In the genomic region with DNA sequence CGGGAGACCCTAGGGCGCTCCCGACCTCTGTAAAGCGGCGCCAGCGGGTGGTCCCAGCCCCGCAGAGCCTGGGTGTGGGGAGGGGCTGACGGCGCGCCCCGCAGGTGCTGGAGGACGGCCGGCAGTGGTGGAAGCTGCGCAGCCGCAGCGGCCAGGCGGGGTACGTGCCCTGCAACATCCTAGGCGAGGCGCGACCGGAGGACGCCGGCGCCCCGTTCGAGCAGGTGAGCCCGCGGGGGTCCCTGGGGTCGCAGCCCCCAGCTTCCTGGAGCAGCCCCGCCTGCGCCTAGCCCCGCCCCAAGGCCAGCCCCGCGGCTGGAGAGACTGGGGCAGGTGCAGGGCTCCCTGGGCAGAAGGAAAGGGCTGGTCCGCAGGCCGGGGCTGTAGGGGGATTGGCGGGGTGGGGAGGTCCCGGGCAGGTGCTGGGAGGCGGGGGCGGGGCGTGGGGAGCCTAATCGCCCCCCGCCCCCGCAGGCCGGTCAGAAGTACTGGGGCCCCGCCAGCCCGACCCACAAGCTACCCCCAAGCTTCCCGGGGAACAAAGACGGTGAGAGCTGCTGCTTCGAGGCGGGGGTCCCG, we compare ENCODE assay signal across 9 cellular contexts. TPM values are rescaled to one million over a fixed set of nuclear protein-coding genes. Genes with fewer than 3 reads are reported as not detected.
DNase-seq lines count a peak whose midpoint lies in the region; ATAC-seq and TF ChIP-seq lines count a peak whose summit lies in the region.
"Had no signal": no experiment of that assay in that cellular context is flagged by ENCODE, and none has a peak within 500 bp of the region (broad histone marks: within the 10 kb centered on the region; RNA-seq: fewer than 3 reads in every experiment).

No MANE protein-coding gene starts in this region.

- DNase-seq in D341Med (ENCODE audit: low spot score): peak; percentile 48
- DNase-seq in GM20000 (ENCODE audit: low spot score): peak; percentile 73
- no peak for DNase-seq in activated T-helper 2 cell treated with anti-CD3 and anti-CD28 coated beads, Interferon-gamma antibody, Interleukin-2, Interleukin-4, amounts not matched to agents 10 μg/mL and 5 μg/mL and 100 μg/mL, durations not matched to agents 14 hours and 24 hours and 36 hours (ENCODE audit: low spot score)
- peak in 1 of 9 donors; percentile 17 for DNase-seq in naive thymus-derived CD4-positive, alpha-beta T cell
- no peak for DNase-seq in left lobe of liver (ENCODE audit: low spot score)
- DNase-seq in stimulated activated CD4-positive, alpha-beta T cell treated with anti-CD3 and anti-CD28 coated beads, Interleukin-4, amount 100 ng/mL, for 24 hours: no peak
- no peak for DNase-seq in mesothelial cell of epicardium (ENCODE audit: low spot score in 2 of 2, unreplicated experiment in 2 of 2)
- no peak for DNase-seq in activated CD4-positive, alpha-beta T cell treated with anti-CD3 and anti-CD28 coated beads, Interleukin-2, amount 50 U/mL, for 1 hour

- H3K4me3 ChIP-seq in naive thymus-derived CD4-positive, alpha-beta T cell (ENCODE audit: low read length): peak overlapping the region; percentile 13

- no peaks in the 10 kb centered on the region for H3K9me3 ChIP-seq in naive thymus-derived CD4-positive, alpha-beta T cell (ENCODE audit: control insufficient read depth in 2 of 3, low read length in 3 of 3)

- POLR2A ChIA-PET in naive thymus-derived CD4-positive, alpha-beta T cell (lab: Charles Lee): interaction anchor here (0.5 to 7.7 kb wide), 11 partner anchors 12 to 191 kb away, joined by 3 to 68 read pairs (median 6); a partner anchor contains a TSS

- H3K27me3 ChIP-seq in naive thymus-derived CD4-positive, alpha-beta T cell (ENCODE audit: control insufficient read depth in 2 of 2, insufficient read depth in 2 of 2, low read length in 2 of 2): no peaks in the 10 kb centered on the region

- H3K4me1 ChIP-seq in naive thymus-derived CD4-positive, alpha-beta T cell (ENCODE audit: control insufficient read depth in 2 of 2, insufficient read depth in 2 of 2, low read length in 2 of 2): peaks cover 19 to 37% of the 10 kb centered on the region in 2 donors

- CTCF ChIA-PET in naive thymus-derived CD4-positive, alpha-beta T cell (lab: Charles Lee): interaction anchor here (1.1 to 3.6 kb wide), 10 partner anchors 21 to 276 kb away, joined by 3 to 28 read pairs (median 5); a partner anchor contains a TSS

- intact Hi-C loops in activated T-helper 2 cell treated with anti-CD3 and anti-CD28 coated beads, Interferon-gamma antibody, Interleukin-2, Interleukin-4, amounts not matched to agents 10 μg/mL and 5 μg/mL and 100 μg/mL, durations not matched to agents 14 hours and 24 hours and 36 hours (cut with micrococcal nuclease): loop anchor here (10.0 kb wide), 1 partner anchor 111 kb away; a partner anchor contains a TSS
- intact Hi-C loops in naive thymus-derived CD4-positive, alpha-beta T cell (cut with micrococcal nuclease): loop anchor here (1.0 to 10.0 kb wide), 5 partner anchors 22 to 327 kb away; a partner anchor contains a TSS

- H3K27ac Mint-ChIP-seq in activated T-helper 2 cell treated with anti-CD3 and anti-CD28 coated beads, Interferon-gamma antibody, Interleukin-2, Interleukin-4, amounts not matched to agents 10 μg/mL and 5 μg/mL and 100 μg/mL, durations not matched to agents 14 hours and 24 hours and 36 hours: no peak overlapping the region
- peak overlapping the region in 3 of 9 donors; percentile 14 to 76 (median 32) for H3K27ac Mint-ChIP-seq in naive thymus-derived CD4-positive, alpha-beta T cell
- no peak overlapping the region for H3K27ac Mint-ChIP-seq in mesothelial cell of epicardium

- peaks cover 12% of the 10 kb centered on the region for H3K27me3 Mint-ChIP-seq in activated T-helper 2 cell treated with anti-CD3 and anti-CD28 coated beads, Interferon-gamma antibody, Interleukin-2, Interleukin-4, amounts not matched to agents 10 μg/mL and 5 μg/mL and 100 μg/mL, durations not matched to agents 14 hours and 24 hours and 36 hours (ENCODE audit: low read depth)
- peaks cover 0 to 15% (median 10%) of the 10 kb centered on the region in 5 donors for H3K27me3 Mint-ChIP-seq in naive thymus-derived CD4-positive, alpha-beta T cell
- peaks cover 18% of the 10 kb centered on the region for H3K27me3 Mint-ChIP-seq in mesothelial cell of epicardium (ENCODE audit: low read depth)

- TF ChIP-seq CTCF in GM20000 (IDR thresholded peaks at IDR 0.05; ENCODE audit: extremely low read depth, missing control alignments) (no peak), mesothelial cell of epicardium (IDR thresholded peaks at IDR 0.05; ENCODE audit: unreplicated experiment) (no peak)

- H3K9me3 Mint-ChIP-seq in activated T-helper 2 cell treated with anti-CD3 and anti-CD28 coated beads, Interferon-gamma antibody, Interleukin-2, Interleukin-4, amounts not matched to agents 10 μg/mL and 5 μg/mL and 100 μg/mL, durations not matched to agents 14 hours and 24 hours and 36 hours: no peaks in the 10 kb centered on the region
- H3K9me3 Mint-ChIP-seq in naive thymus-derived CD4-positive, alpha-beta T cell: peaks cover 0 to 2% (median 0%) of the 10 kb centered on the region in 11 donors
- no peaks in the 10 kb centered on the region for H3K9me3 Mint-ChIP-seq in mesothelial cell of epicardium

- no peak for ATAC-seq in naive thymus-derived CD4-positive, alpha-beta T cell
- ATAC-seq in left lobe of liver: no peak
- ATAC-seq: Right ventricle myocardium inferior had no signal

- H3K4me3 Mint-ChIP-seq in activated T-helper 2 cell treated with anti-CD3 and anti-CD28 coated beads, Interferon-gamma antibody, Interleukin-2, Interleukin-4, amounts not matched to agents 10 μg/mL and 5 μg/mL and 100 μg/mL, durations not matched to agents 14 hours and 24 hours and 36 hours (ENCODE audit: low read depth): peak overlapping the region; percentile 76
- H3K4me3 Mint-ChIP-seq in naive thymus-derived CD4-positive, alpha-beta T cell: peak overlapping the region in 9 of 10 donors; percentile 44 to 86 (median 71)
- H3K4me3 Mint-ChIP-seq in mesothelial cell of epicardium: no peak overlapping the region

- H3K36me3 ChIP-seq in naive thymus-derived CD4-positive, alpha-beta T cell (ENCODE audit: control insufficient read depth in 2 of 3, insufficient read depth in 3 of 3, low read length in 3 of 3): no peaks in the 10 kb centered on the region

- H3K27ac ChIP-seq in naive thymus-derived CD4-positive, alpha-beta T cell (ENCODE audit: low read depth, low read length): peak overlapping the region; percentile 18

- H3K4me1 Mint-ChIP-seq in activated T-helper 2 cell treated with anti-CD3 and anti-CD28 coated beads, Interferon-gamma antibody, Interleukin-2, Interleukin-4, amounts not matched to agents 10 μg/mL and 5 μg/mL and 100 μg/mL, durations not matched to agents 14 hours and 24 hours and 36 hours (ENCODE audit: low read depth): peaks cover 8% of the 10 kb centered on the region
- peaks cover 6 to 16% (median 12%) of the 10 kb centered on the region in 7 donors for H3K4me1 Mint-ChIP-seq in naive thymus-derived CD4-positive, alpha-beta T cell
- H3K4me1 Mint-ChIP-seq in mesothelial cell of epicardium: peaks cover 3% of the 10 kb centered on the region

- H3K36me3 Mint-ChIP-seq in activated T-helper 2 cell treated with anti-CD3 and anti-CD28 coated beads, Interferon-gamma antibody, Interleukin-2, Interleukin-4, amounts not matched to agents 10 μg/mL and 5 μg/mL and 100 μg/mL, durations not matched to agents 14 hours and 24 hours and 36 hours (ENCODE audit: low read depth): no peaks in the 10 kb centered on the region
- H3K36me3 Mint-ChIP-seq in naive thymus-derived CD4-positive, alpha-beta T cell: no peaks in the 10 kb centered on the region
- peaks cover 5% of the 10 kb centered on the region for H3K36me3 Mint-ChIP-seq in mesothelial cell of epicardium

RNA-seq across cellular contexts. Expression of a gene that starts 19.7 kb away (rescaled TPM):
- total RNA-seq in activated T-helper 2 cell treated with anti-CD3 and anti-CD28 coated beads, Interferon-gamma antibody, Interleukin-2, Interleukin-4, amounts not matched to agents 10 μg/mL and 5 μg/mL and 100 μg/mL, durations not matched to agents 14 hours and 24 hours and 36 hours: 17.8 and 24.6 TPM in 2 replicates
- 10 to 100 TPM in 3 of 5 experiments, 1 to 10 TPM in 2; 7.2 to 16.6 (median 10.9) TPM for total RNA-seq in naive thymus-derived CD4-positive, alpha-beta T cell
- polyA plus RNA-seq in naive thymus-derived CD4-positive, alpha-beta T cell: 1 to 10 TPM; 4.5 to 4.6 TPM
- total RNA-seq in left lobe of liver (190 TPM), mesothelial cell of epicardium (105 to 112 TPM (median 111 TPM) in 3 replicates)

RNA-seq across cellular contexts. Expression of a gene that starts 21.6 kb away (rescaled TPM):
- total RNA-seq in activated T-helper 2 cell treated with anti-CD3 and anti-CD28 coated beads, Interferon-gamma antibody, Interleukin-2, Interleukin-4, amounts not matched to agents 10 μg/mL and 5 μg/mL and 100 μg/mL, durations not matched to agents 14 hours and 24 hours and 36 hours: 270 and 275 TPM in 2 replicates
- 100 to 1,000 TPM in 2 of 5 experiments, 10 to 100 TPM in 3; 61.4 to 272 (median 90.3) TPM for total RNA-seq in naive thymus-derived CD4-positive, alpha-beta T cell
- 100 to 1,000 TPM; 179 to 214 TPM for polyA plus RNA-seq in naive thymus-derived CD4-positive, alpha-beta T cell
- total RNA-seq in left lobe of liver (147 TPM), mesothelial cell of epicardium (86.9 to 97.5 TPM (median 89.7 TPM) in 3 replicates)

RNA-seq across cellular contexts. Expression of a gene that starts 30.1 kb away (rescaled TPM):
- total RNA-seq in activated T-helper 2 cell treated with anti-CD3 and anti-CD28 coated beads, Interferon-gamma antibody, Interleukin-2, Interleukin-4, amounts not matched to agents 10 μg/mL and 5 μg/mL and 100 μg/mL, durations not matched to agents 14 hours and 24 hours and 36 hours: 11.4 and 13.0 TPM in 2 replicates
- total RNA-seq in naive thymus-derived CD4-positive, alpha-beta T cell: 10 to 100 TPM; 26.2 to 44.3 (median 40.4) TPM
- 10 to 100 TPM; 31.4 to 37.8 TPM for polyA plus RNA-seq in naive thymus-derived CD4-positive, alpha-beta T cell
- total RNA-seq in left lobe of liver: 16.8 TPM
- 25.7 to 30.7 TPM (median 28.7 TPM) in 3 replicates for total RNA-seq in mesothelial cell of epicardium

RNA-seq across cellular contexts. Expression of a gene that starts 30.7 kb away (rescaled TPM):
- 61.2 and 72.0 TPM in 2 replicates for total RNA-seq in activated T-helper 2 cell treated with anti-CD3 and anti-CD28 coated beads, Interferon-gamma antibody, Interleukin-2, Interleukin-4, amounts not matched to agents 10 μg/mL and 5 μg/mL and 100 μg/mL, durations not matched to agents 14 hours and 24 hours and 36 hours
- 100 to 1,000 TPM in 1 of 5 experiments, 10 to 100 TPM in 4; 44.5 to 117 (median 54.2) TPM for total RNA-seq in naive thymus-derived CD4-positive, alpha-beta T cell
- 10 to 100 TPM; 33.0 to 71.8 TPM for polyA plus RNA-seq in naive thymus-derived CD4-positive, alpha-beta T cell
- total RNA-seq in left lobe of liver (14.8 TPM), mesothelial cell of epicardium (59.6 to 64.9 TPM (median 64.0 TPM) in 3 replicates)

RNA-seq across cellular contexts. Expression of a gene that starts 51.6 kb away (rescaled TPM):
- total RNA-seq in activated T-helper 2 cell treated with anti-CD3 and anti-CD28 coated beads, Interferon-gamma antibody, Interleukin-2, Interleukin-4, amounts not matched to agents 10 μg/mL and 5 μg/mL and 100 μg/mL, durations not matched to agents 14 hours and 24 hours and 36 hours: 68.0 and 75.2 TPM in 2 replicates
- total RNA-seq in naive thymus-derived CD4-positive, alpha-beta T cell: 10 to 100 TPM; 37.8 to 59.2 (median 52.9) TPM
- polyA plus RNA-seq in naive thymus-derived CD4-positive, alpha-beta T cell: 10 to 100 TPM in 1 of 2 donors, 1 to 10 TPM in 1; 8.1 to 17.8 TPM
- total RNA-seq in left lobe of liver (31.7 TPM), mesothelial cell of epicardium (81.1 to 91.2 TPM (median 83.9 TPM) in 3 replicates)

Comparison
In these comparisons a context has a peak if more than half of its experiments do, and no peak if none do; other contexts are left out.
1. DNase-seq: peak in D341Med (single experiment) and GM20000 (single experiment); none in activated T-helper 2 cell treated with anti-CD3 and anti-CD28 coated beads, Interferon-gamma antibody, Interleukin-2, Interleukin-4, amounts not matched to agents 10 μg/mL and 5 μg/mL and 100 μg/mL, durations not matched to agents 14 hours and 24 hours and 36 hours (single experiment), left lobe of liver (single experiment), stimulated activated CD4-positive, alpha-beta T cell treated with anti-CD3 and anti-CD28 coated beads, Interleukin-4, amount 100 ng/mL, for 24 hours (single experiment), mesothelial cell of epicardium (0 of 2) and activated CD4-positive, alpha-beta T cell treated with anti-CD3 and anti-CD28 coated beads, Interleukin-2, amount 50 U/mL, for 1 hour (single experiment).